ENCODE assay signal across 10 cellular contexts in genomic region chr12:69348162-69348938, GRCh38. TPM values are rescaled to one million over a fixed set of nuclear protein-coding genes. Genes with fewer than 3 reads are reported as not detected.
DNase-seq lines count a peak whose midpoint lies in the region; ATAC-seq and TF ChIP-seq lines count a peak whose summit lies in the region.
"Had no signal": no experiment of that assay in that cellular context is flagged by ENCODE, and none has a peak within 500 bp of the region (broad histone marks: within the 10 kb centered on the region; RNA-seq: fewer than 3 reads in every experiment).

Gene LYZ, plus strand, starts transcription at chr12:69348381. Its CDS starts 28 bp downstream, at chr12:69348409.

- intact Hi-C loops in CD4-positive, alpha-beta T cell (cut with DNase I, micrococcal nuclease) = no loop called here
- intact Hi-C loops in left ventricle myocardium superior (cut with micrococcal nuclease) (no loop called here), psoas muscle (cut with DNase I) (no loop called here)
- intact Hi-C loops in CD8-positive, alpha-beta T cell (cut with DNase I, micrococcal nuclease) = no loop called here

- H3K27me3 Mint-ChIP-seq in CD4-positive, alpha-beta T cell = no peaks in the 10 kb centered on the region
- peaks cover 4% of the 10 kb centered on the region for H3K27me3 Mint-ChIP-seq in CD8-positive, alpha-beta T cell (ENCODE audit: low read depth)

- CTCF ChIA-PET in CD4-positive, alpha-beta T cell (lab: Charles Lee) = interaction anchor here (0.7 to 1.1 kb wide), 2 partner anchors 15 to 45 kb away, joined by 3 read pairs; no protein-coding TSS in a partner anchor
- CTCF ChIA-PET in CD8-positive, alpha-beta T cell (lab: Charles Lee) = interaction anchor here (1.1 to 2.0 kb wide), 3 partner anchors 9 to 57 kb away, joined by 3 to 7 read pairs (median 6); no protein-coding TSS in a partner anchor
- CTCF ChIA-PET in HEK293T (lab: Yijun Ruan, JAX) = no interaction called here

- H3K36me3 Mint-ChIP-seq in CD4-positive, alpha-beta T cell (ENCODE audit: low read depth) = no peaks in the 10 kb centered on the region
- no peaks in the 10 kb centered on the region for H3K36me3 Mint-ChIP-seq in CD8-positive, alpha-beta T cell

- no peak within 1 kb of the TSS for H3K27ac Mint-ChIP-seq in CD4-positive, alpha-beta T cell
- H3K27ac Mint-ChIP-seq in CD8-positive, alpha-beta T cell = no peak within 1 kb of the TSS

- H3K4me1 ChIP-seq in psoas muscle = no peaks in the 10 kb centered on the region
- no peaks in the 10 kb centered on the region for H3K4me1 ChIP-seq in CD8-positive, alpha-beta T cell (ENCODE audit: insufficient read depth, low read length)

- no peak for DNase-seq in CD4-positive, alpha-beta T cell
- DNase-seq in SIG-M5 (lab: John Stamatoyannopoulos, UW) (peak; percentile 84), left ventricle myocardium superior (no peak), psoas muscle (no peak), HEK293T (ENCODE audit: extremely low spot score) (no peak)
- no peak for DNase-seq in CD8-positive, alpha-beta T cell
- DNase-seq: H7, NCI-H345 had no signal

- no peaks in the 10 kb centered on the region for H3K9me3 Mint-ChIP-seq in CD4-positive, alpha-beta T cell
- no peaks in the 10 kb centered on the region for H3K9me3 Mint-ChIP-seq in CD8-positive, alpha-beta T cell

- H3K36me3 ChIP-seq in psoas muscle (ENCODE audit: insufficient read depth in 1 of 2, low read depth in 1 of 2) = no peaks in the 10 kb centered on the region
- H3K36me3 ChIP-seq in CD8-positive, alpha-beta T cell (ENCODE audit: insufficient read depth, low read length) = no peaks in the 10 kb centered on the region

- H3K27ac ChIP-seq in CD4-positive, alpha-beta T cell (ENCODE audit: low read depth, low read length) = no peak within 1 kb of the TSS
- H3K27ac ChIP-seq in psoas muscle = no peak within 1 kb of the TSS
- no peak within 1 kb of the TSS for H3K27ac ChIP-seq in CD8-positive, alpha-beta T cell (ENCODE audit: low read depth, low read length)

- no peak for ATAC-seq in CD4-positive, alpha-beta T cell (ENCODE audit: poor library complexity)
- ATAC-seq in left ventricle myocardium superior (peak; percentile 79), psoas muscle (peak in 1 of 4 donors; percentile 44), HG03460 (IDR thresholded peaks at IDR 0.05; ENCODE audit: unreplicated experiment) (no peak), HG03135 (IDR thresholded peaks at IDR 0.05; ENCODE audit: unreplicated experiment) (no peak)
- no peak for ATAC-seq in CD8-positive, alpha-beta T cell

- no peaks in the 10 kb centered on the region for H3K4me1 Mint-ChIP-seq in CD4-positive, alpha-beta T cell (ENCODE audit: low read depth)
- peaks cover 2% of the 10 kb centered on the region for H3K4me1 Mint-ChIP-seq in CD8-positive, alpha-beta T cell (ENCODE audit: low read depth)

- no peaks in the 10 kb centered on the region for H3K9me3 ChIP-seq in CD4-positive, alpha-beta T cell (ENCODE audit: control insufficient read depth, low read length)
- no peaks in the 10 kb centered on the region for H3K9me3 ChIP-seq in psoas muscle
- no peaks in the 10 kb centered on the region for H3K9me3 ChIP-seq in CD8-positive, alpha-beta T cell (ENCODE audit: low read length)

- whole genome bisulfite sequencing in psoas muscle, 3 donors = 76 to 79% (median 77%) methylated on average over 4 of the region's 4 CpGs

- POLR2A ChIA-PET in CD4-positive, alpha-beta T cell (lab: Charles Lee) = interaction anchor here (1.9 kb wide), 1 partner anchor 17 kb away, joined by 9 read pairs; no protein-coding TSS in a partner anchor
- POLR2A ChIA-PET in CD8-positive, alpha-beta T cell (lab: Charles Lee) = interaction anchor here (0.7 to 2.6 kb wide), 2 partner anchors 18 to 30 kb away, joined by 3 to 8 read pairs; no protein-coding TSS in a partner anchor
- POLR2A ChIA-PET in HEK293T (lab: Yijun Ruan, JAX) = no interaction called here

- H3K4me3 ChIP-seq in psoas muscle = peak within 1 kb of the TSS; percentile 30
- no peak within 1 kb of the TSS for H3K4me3 ChIP-seq in CD8-positive, alpha-beta T cell (ENCODE audit: low read depth, low read length)

- H3K4me3 Mint-ChIP-seq in CD4-positive, alpha-beta T cell = no peak within 1 kb of the TSS
- no peak within 1 kb of the TSS for H3K4me3 Mint-ChIP-seq in CD8-positive, alpha-beta T cell

- TF ChIP-seq CTCF in CD4-positive, alpha-beta T cell (IDR thresholded peaks at IDR 0.05) = no peak
- no peak for TF ChIP-seq CTCF in psoas muscle (IDR thresholded peaks at IDR 0.05)
- no peak for TF ChIP-seq CTCF in CD8-positive, alpha-beta T cell (IDR thresholded peaks at IDR 0.05)

- H3K27me3 ChIP-seq in CD4-positive, alpha-beta T cell (ENCODE audit: control insufficient read depth, insufficient read depth, low read length) = no peaks in the 10 kb centered on the region
- H3K27me3 ChIP-seq in psoas muscle (ENCODE audit: insufficient read depth in 3 of 3, low read length in 2 of 3) = no peaks in the 10 kb centered on the region
- H3K27me3 ChIP-seq in CD8-positive, alpha-beta T cell (ENCODE audit: insufficient read depth, low read length) = no peaks in the 10 kb centered on the region

TF ChIP-seq in HEK293T, 16 proteins besides CTCF, POLR2A, EP300 and RAD21:
- TF ChIP-seq FOXM1 (IDR thresholded peaks at IDR 0.05; ENCODE audit: borderline replicate concordance) = no peak
- TF ChIP-seq ZNF384 (IDR thresholded peaks at IDR 0.05) = no peak
- TF ChIP-seq LEF1 (IDR thresholded peaks at IDR 0.05; ENCODE audit: borderline replicate concordance) = no peak
- no peak for TF ChIP-seq BHLHE40 (IDR thresholded peaks at IDR 0.05; ENCODE audit: borderline replicate concordance)
- no peak for TF ChIP-seq HDGF (IDR thresholded peaks at IDR 0.05; ENCODE audit: borderline replicate concordance)
- no peak for TF ChIP-seq NFRKB (IDR thresholded peaks at IDR 0.05)
- no peak for TF ChIP-seq L3MBTL2 (conservative IDR thresholded peaks at IDR 0.05)
- no peak for TF ChIP-seq SUZ12 (IDR thresholded peaks at IDR 0.05)
- no peak for TF ChIP-seq FOXK2 (IDR thresholded peaks at IDR 0.05)
- TF ChIP-seq ELF4 (IDR thresholded peaks at IDR 0.05) = no peak
- TF ChIP-seq CTBP1 (IDR thresholded peaks at IDR 0.05; ENCODE audit: borderline replicate concordance) = no peak

RNA-seq across cellular contexts. Expression of gene LYZ, which starts in this region (rescaled TPM):
- total RNA-seq in CD4-positive, alpha-beta T cell = 10 to 100 TPM; 71.4 to 72.9 TPM
- 51.1 TPM for total RNA-seq in left ventricle myocardium superior
- total RNA-seq in psoas muscle = 10 to 100 TPM in 1 of 4 donors, 1 to 10 TPM in 3; 6.1 to 26.7 (median 7.5) TPM
- polyA plus RNA-seq in psoas muscle = 1 to 10 TPM; 3.6 to 5.4 (median 5.0) TPM
- 1 to 10 TPM; 3.3 to 4.3 TPM for total RNA-seq in CD8-positive, alpha-beta T cell
- total RNA-seq: H7 had no signal
